Comparison of ENCODE assay signal across 17 cellular contexts in genomic region chr11:77370217-77370616, GRCh38.
DNase-seq lines count a peak whose midpoint lies in the region; TF ChIP-seq lines count a peak whose summit lies in the region.
"Had no signal": no experiment of that assay in that cellular context is flagged by ENCODE, and none has a peak within 500 bp of the region (broad histone marks: within the 10 kb centered on the region; RNA-seq: fewer than 3 reads in every experiment).

No MANE protein-coding gene starts in this region.

- DNase-seq in DMS53 (lab: John Stamatoyannopoulos, UW), result peak; percentile 48
- DNase-seq in DMS53 treated with DMSO at 0.1 percent for 48 hours (lab: John Stamatoyannopoulos, UW; ENCODE audit: unreplicated experiment), result no peak
- no peak for DNase-seq in retinal pigment epithelial cell (ENCODE audit: low read depth)
- no peak for DNase-seq in D341Med (ENCODE audit: low spot score)
- DNase-seq in NCI-H82 treated with DMSO at 0.1 percent for 48 hours (lab: John Stamatoyannopoulos, UW; ENCODE audit: unreplicated experiment), result no peak
- no peak for DNase-seq in islet precursor cell
- DNase-seq: 8988T; activated CD4-positive, alpha-beta T cell treated with anti-CD3 and anti-CD28 coated beads, Interleukin-2, amount 50 U/mL, for 4 hours; activated CD8-positive, alpha-beta memory T cell treated with anti-CD3 and anti-CD28 coated beads, Interleukin-2, amount 50 U/mL, for 48 hours; activated effector memory CD4-positive, alpha-beta T cell treated with anti-CD3 and anti-CD28 coated beads, Interleukin-2, amount 50 U/mL, for 16 hours; COR-L47; occipital lobe; stimulated activated CD4-positive, alpha-beta T cell treated with anti-CD3 and anti-CD28 coated beads, Interleukin-4, amount 100 ng/mL, for 24 hours; stimulated activated naive CD4-positive, alpha-beta T cell treated with Interleukin-2 at 50 U/mL for 16 hours; T-helper 2 cell had no signal

- TF ChIP-seq CTCF in Loucy (conservative IDR thresholded peaks at IDR 0.05; ENCODE audit: low read length), result peak; percentile 53
- peak; percentile 47; the same call in 1 of the 2 replicates for TF ChIP-seq CTCF in VCaP (conservative IDR thresholded peaks at IDR 0.05)
- peak; percentile 13 for TF ChIP-seq CTCF in retinal pigment epithelial cell (conservative IDR thresholded peaks at IDR 0.05; ENCODE audit: low read depth, low read length)

- no peaks in the 10 kb centered on the region for H3K79me2 ChIP-seq in Loucy (ENCODE audit: insufficient read depth, low read length)

- no peak overlapping the region for H3K27ac ChIP-seq in VCaP

- H3K4me3 ChIP-seq in Loucy (ENCODE audit: low read length, poor library complexity, severe bottlenecking) (no peak overlapping the region), retinal pigment epithelial cell (ENCODE audit: low read length) (no peak overlapping the region)

- H3F3A ChIP-seq in Loucy (ENCODE audit: low read depth), result no peaks in the 10 kb centered on the region

- no peaks in the 10 kb centered on the region for H4K20me1 ChIP-seq in Loucy (ENCODE audit: insufficient read depth, low read length, poor library complexity, severe bottlenecking)

- H3K9ac ChIP-seq in Loucy (ENCODE audit: low read depth, low read length, poor library complexity, severe bottlenecking), result no peak overlapping the region

- H3K9me2 ChIP-seq in Loucy (replicated peaks; ENCODE audit: low read depth, low read length), result no peaks in the 10 kb centered on the region

- H3K9me3 ChIP-seq in Loucy (ENCODE audit: insufficient read depth, low read depth, low read length), result no peaks in the 10 kb centered on the region

- peaks cover 4% of the 10 kb centered on the region for H3K4me1 ChIP-seq in Loucy (ENCODE audit: insufficient read depth, low read length, poor library complexity, severe bottlenecking)

- H2AFZ ChIP-seq in Loucy (ENCODE audit: low read length), result no peak overlapping the region

- peaks cover 23% of the 10 kb centered on the region; the same call in 1 of the 2 replicates for H3K36me3 ChIP-seq in Loucy (ENCODE audit: insufficient read depth, low read length)

- H3K27me3 ChIP-seq in Loucy (ENCODE audit: insufficient read depth, low read length, poor library complexity, severe bottlenecking), result no peaks in the 10 kb centered on the region

- no peak overlapping the region for H3K4me2 ChIP-seq in Loucy (ENCODE audit: low read depth, low read length, poor library complexity, severe bottlenecking)
